In the genomic region with DNA sequence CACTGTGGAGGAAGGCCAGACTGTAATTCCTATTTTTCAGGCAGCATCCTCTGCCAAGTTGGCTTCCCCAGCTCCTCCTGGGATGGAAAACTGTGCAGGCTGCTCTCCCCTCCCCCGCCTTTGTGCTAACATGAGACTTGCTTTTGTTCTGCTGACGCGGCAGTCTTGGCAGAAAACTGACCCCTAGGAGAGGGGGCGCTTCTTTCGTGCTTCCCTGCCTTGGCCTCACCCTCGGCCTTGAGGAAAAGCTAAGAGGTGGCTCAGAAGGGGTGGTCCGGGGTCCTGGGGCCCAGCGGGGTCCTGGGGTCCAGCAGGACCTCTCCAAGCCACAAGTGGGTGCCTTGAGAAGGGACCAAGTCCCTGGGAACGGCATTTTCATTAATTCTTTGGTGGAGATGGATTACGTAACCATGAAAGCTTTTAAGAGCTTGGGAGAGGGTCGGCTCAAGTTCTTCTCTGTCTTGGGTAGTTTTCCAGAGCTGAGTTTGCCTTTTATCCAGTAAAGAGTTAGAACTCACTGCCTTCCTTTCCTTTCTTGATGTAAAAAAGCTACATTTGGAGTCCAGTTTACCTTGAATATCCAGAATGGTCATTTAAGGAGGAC, we compare ENCODE assay signal across 10 cellular contexts. TPM values are rescaled to one million over a fixed set of nuclear protein-coding genes. Genes with fewer than 3 reads are reported as not detected.
DNase-seq lines count a peak whose midpoint lies in the region; ATAC-seq, FAIRE-seq and TF ChIP-seq lines count a peak whose summit lies in the region.
"Had no signal": no experiment of that assay in that cellular context is flagged by ENCODE, and none has a peak within 500 bp of the region (broad histone marks: within the 10 kb centered on the region; RNA-seq: fewer than 3 reads in every experiment).

No MANE protein-coding gene starts in this region.

- POLR2A ChIA-PET in PC-3 (lab: Charles Lee; ENCODE audit: unreplicated experiment) = no interaction called here

- H3K4me1 ChIP-seq in muscle layer of colon (ENCODE audit: insufficient read depth, low read length) (peaks cover 46% of the 10 kb centered on the region), thyroid gland (peaks cover 14 to 20% of the 10 kb centered on the region in 2 donors), PC-3 (ENCODE audit: insufficient read depth, low read length) (peaks cover 23% of the 10 kb centered on the region)

- DNase-seq in amygdala (lab: John Stamatoyannopoulos, UW) (peak in 53 of 56 donors; percentile 21 to 89 (median 76)), frontal cortex (ENCODE audit: low spot score in 2 of 2) (peak; percentile 36 to 56), thyroid gland (peak; percentile 85 to 89), AG08395 (ENCODE audit: low spot score) (no peak), PC-3 (no peak)
- DNase-seq in activated CD4-positive, alpha-beta T cell treated with anti-CD3 and anti-CD28 coated beads, Interleukin-2, amount 50 U/mL, for 4 hours = no peak
- DNase-seq: naive thymus-derived CD8-positive, alpha-beta T cell had no signal

- H3K9me2 ChIP-seq in PC-3 (replicated peaks; ENCODE audit: low read length) = no peaks in the 10 kb centered on the region

- TF ChIP-seq CTCF in thyroid gland (IDR thresholded peaks at IDR 0.05) (no peak), PC-3 (conservative IDR thresholded peaks at IDR 0.05; ENCODE audit: low read depth, low read length) (no peak)

- no peaks in the 10 kb centered on the region for H3K27me3 ChIP-seq in muscle layer of colon (ENCODE audit: control insufficient read depth in 1 of 2, insufficient read depth in 2 of 2, low read length in 2 of 2)
- H3K27me3 ChIP-seq in thyroid gland = no peaks in the 10 kb centered on the region
- H3K27me3 ChIP-seq in PC-3 (ENCODE audit: low read length) = no peaks in the 10 kb centered on the region

- peak overlapping the region; percentile 75 for H3K27ac ChIP-seq in muscle layer of colon (ENCODE audit: low read depth, low read length)
- H3K27ac ChIP-seq in thyroid gland = peak overlapping the region; percentile 67 to 90 (median 83)
- H3K27ac ChIP-seq in PC-3 (ENCODE audit: low read length) = no peak overlapping the region

- no TSS peak for BruUV-seq in PC-3 (replicated peaks; lab: Mats Ljungman, UMichigan)

- no peak for TF ChIP-seq POLR2A in thyroid gland (IDR thresholded peaks at IDR 0.05)

- peaks cover 18% of the 10 kb centered on the region for H3K36me3 ChIP-seq in muscle layer of colon (ENCODE audit: insufficient read depth, low read length)
- peaks cover 0 to 4% of the 10 kb centered on the region in 2 donors for H3K36me3 ChIP-seq in thyroid gland
- H3K36me3 ChIP-seq in PC-3 (ENCODE audit: low read depth, low read length) = no peaks in the 10 kb centered on the region

- H3F3A ChIP-seq in PC-3 (ENCODE audit: low read length, unreplicated experiment) = no peaks in the 10 kb centered on the region

- no peak overlapping the region for H2AFZ ChIP-seq in PC-3 (ENCODE audit: low read length)

- no peaks in the 10 kb centered on the region for H4K20me1 ChIP-seq in PC-3 (ENCODE audit: low read length)

- H3K9ac ChIP-seq in muscle layer of colon (ENCODE audit: low read length) = peak overlapping the region; percentile 49
- H3K9ac ChIP-seq in PC-3 (ENCODE audit: low read length) = no peak overlapping the region

- FAIRE-seq in frontal cortex (lab: Jason Lieb, UNC) = no peak
- FAIRE-seq: colon had no signal

- 13 to 22% methylated on average over 9 to 11 of the region's 11 CpGs for WGBS in thyroid gland, 2 donors

- CTCF ChIA-PET in PC-3 (lab: Charles Lee) = no interaction called here

- H3K9me3 ChIP-seq in muscle layer of colon (ENCODE audit: low read length) = no peaks in the 10 kb centered on the region
- H3K9me3 ChIP-seq in thyroid gland = no peaks in the 10 kb centered on the region
- H3K9me3 ChIP-seq in PC-3 (ENCODE audit: low read length) = no peaks in the 10 kb centered on the region

- no peak overlapping the region for H3K4me2 ChIP-seq in PC-3 (ENCODE audit: low read length)

- intact Hi-C loops in thyroid gland (cut with DNase I) = no loop called here
- intact Hi-C loops in PC-3 (cut with micrococcal nuclease) = no loop called here

- peak overlapping the region in 1 of 2 donors; percentile 39 for H3K4me3 ChIP-seq in muscle layer of colon (ENCODE audit: low read depth in 1 of 2, low read length in 2 of 2)
- no peak overlapping the region for H3K4me3 ChIP-seq in thyroid gland (replicated peaks in 1 of 3)
- no peak overlapping the region for H3K4me3 ChIP-seq in PC-3 (ENCODE audit: low read length)

- ATAC-seq in PC-3 (no peak), HG03025 (IDR thresholded peaks at IDR 0.05; ENCODE audit: low FRiP score, unreplicated experiment) (no peak)
- ATAC-seq: naive thymus-derived CD8-positive, alpha-beta T cell had no signal

- no peaks in the 10 kb centered on the region for H3K79me2 ChIP-seq in PC-3 (ENCODE audit: low read length)

RNA-seq across cellular contexts. Expression of a gene that starts 51.0 kb away (rescaled TPM):
- total RNA-seq in frontal cortex = 13.0 TPM
- 10 to 100 TPM; 13.7 to 27.1 (median 21.1) TPM for total RNA-seq in thyroid gland
- total RNA-seq in PC-3 (2014; rRNA removed) = 8.9 and 9.8 TPM in 2 replicates

Comparison
In these comparisons a context has a peak if more than half of its experiments do, and no peak if none do; other contexts are left out.
1. DNase-seq: peak in amygdala (53 of 56), frontal cortex (2 of 2) and thyroid gland (2 of 2); none in AG08395 (single experiment), PC-3 (single experiment) and activated CD4-positive, alpha-beta T cell treated with anti-CD3 and anti-CD28 coated beads, Interleukin-2, amount 50 U/mL, for 4 hours (0 of 2).